1 cellular context compared by ENCODE assay signal in genomic region chr12:57744194-57744776, GRCh38.
TF ChIP-seq lines count a peak whose summit lies in the region.

No MANE protein-coding gene starts in this region.

TF ChIP-seq in K562, 482 proteins besides CTCF, POLR2A, EP300 and RAD21 (continued from another document and continues in another):
- 0 out of 4 replicates have a peak, but pooled peaks of 1 of the 2 experiments have one; percentile 24 for TF ChIP-seq ZNF318 (IDR thresholded peaks at IDR 0.05; ENCODE audit: borderline replicate concordance in 1 of 2, low read depth in 1 of 2)
- peak; percentile 79; the same call in 1 of the 2 replicates for TF ChIP-seq HDAC2 (IDR thresholded peaks at IDR 0.05)
- TF ChIP-seq NFIC (IDR thresholded peaks at IDR 0.05) = no peak
- no peak; the same call in 1 of the 2 replicates for TF ChIP-seq MGA (IDR thresholded peaks at IDR 0.05)
- no peak for TF ChIP-seq ASH1L (IDR thresholded peaks at IDR 0.05; ENCODE audit: borderline replicate concordance, low read depth, partially characterized antibody)
- TF ChIP-seq NBN (IDR thresholded peaks at IDR 0.05; ENCODE audit: low read depth) = peak; percentile 95
- no peak for TF ChIP-seq HNRNPL (IDR thresholded peaks at IDR 0.05; ENCODE audit: low read depth, low read length)
- no peak for TF ChIP-seq SNAPC5 (CRISPR knock-in tag; IDR thresholded peaks at IDR 0.05)
- peak; percentile 74 for TF ChIP-seq NR2C2 (CRISPR knock-in tag; IDR thresholded peaks at IDR 0.05)
- 0 out of 2 replicates have a peak, but pooled peaks have one; percentile 46 for TF ChIP-seq NR2C2 (tag; IDR thresholded peaks at IDR 0.05)
- TF ChIP-seq KLF6 (CRISPR knock-in tag; IDR thresholded peaks at IDR 0.05; ENCODE audit: borderline replicate concordance) = no peak
- no peak; the same call in 1 of the 2 replicates for TF ChIP-seq CBFB (CRISPR knock-in tag; IDR thresholded peaks at IDR 0.05)
- TF ChIP-seq JUND (IDR thresholded peaks at IDR 0.05; ENCODE audit: borderline replicate concordance, low read depth, low read length) = peak; percentile 86
- peak; percentile 90; the same call in 2 of the 3 replicates for TF ChIP-seq JUND (tag; IDR thresholded peaks at IDR 0.05; ENCODE audit: borderline replicate concordance, low read depth, low read length)
- TF ChIP-seq POLR2G (IDR thresholded peaks at IDR 0.05; ENCODE audit: low read depth, low read length) = peak; percentile 74
- TF ChIP-seq ZNF77 (CRISPR knock-in tag; IDR thresholded peaks at IDR 0.05) = no peak
- TF ChIP-seq ESRRA (IDR thresholded peaks at IDR 0.05; ENCODE audit: borderline replicate concordance, low read depth) = 0 out of 2 replicates have a peak, but pooled peaks have one; percentile 47
- TF ChIP-seq CBX3 (IDR thresholded peaks at IDR 0.05; ENCODE audit: borderline replicate concordance in 1 of 2, low read length in 2 of 2) = 0 out of 3 replicates have a peak, but pooled peaks of 1 of the 2 experiments have one; percentile 44
- TF ChIP-seq TRIM24 (IDR thresholded peaks at IDR 0.05) = peak in 1 of 2 experiments; percentile 33; a peak in 1 of 4 replicates
- TF ChIP-seq CCAR2 (IDR thresholded peaks at IDR 0.05; ENCODE audit: low read depth, low read length) = no peak
- no peak for TF ChIP-seq NR3C1 (CRISPR knock-in tag; IDR thresholded peaks at IDR 0.05)
- TF ChIP-seq FOSL1 (tag; conservative IDR thresholded peaks at IDR 0.05) = no peak; the same call in none of the 2 replicates
- no peak for TF ChIP-seq ZNF263 (CRISPR knock-in tag; IDR thresholded peaks at IDR 0.05; ENCODE audit: borderline replicate concordance)
- no peak for TF ChIP-seq ZFP30 (CRISPR knock-in tag; IDR thresholded peaks at IDR 0.05; ENCODE audit: borderline replicate concordance)
- no peak for TF ChIP-seq SIN3A (IDR thresholded peaks at IDR 0.05; ENCODE audit: borderline replicate concordance in 2 of 2, control insufficient read depth in 1 of 2, low read depth in 2 of 2, low read length in 2 of 2)
- TF ChIP-seq ZNF316 (IDR thresholded peaks at IDR 0.05) = no peak
- peak in 1 of 2 experiments; percentile 23; a peak in 2 of 4 replicates for TF ChIP-seq KDM1A (IDR thresholded peaks at IDR 0.05)
- no peak for TF ChIP-seq POLR3A (IDR thresholded peaks at IDR 0.05; ENCODE audit: borderline replicate concordance, extremely low read depth, insufficient read depth, insufficient read length)
- no peak for TF ChIP-seq ETS2 (tag; IDR thresholded peaks at IDR 0.05; ENCODE audit: borderline replicate concordance, poor library complexity, severe bottlenecking)
- no peak for TF ChIP-seq HNRNPUL1 (IDR thresholded peaks at IDR 0.05; ENCODE audit: low read length)
- no peak for TF ChIP-seq HMGN3 (IDR thresholded peaks at IDR 0.05; ENCODE audit: borderline replicate concordance, extremely low read depth, insufficient read length, low read depth, low read length)
- no peak for TF ChIP-seq ZNF696 (CRISPR knock-in tag; conservative IDR thresholded peaks at IDR 0.05)
- TF ChIP-seq HMG20A (CRISPR knock-in tag; conservative IDR thresholded peaks at IDR 0.05) = no peak
